ENCODE assay signal across 17 cellular contexts in the genomic region with DNA sequence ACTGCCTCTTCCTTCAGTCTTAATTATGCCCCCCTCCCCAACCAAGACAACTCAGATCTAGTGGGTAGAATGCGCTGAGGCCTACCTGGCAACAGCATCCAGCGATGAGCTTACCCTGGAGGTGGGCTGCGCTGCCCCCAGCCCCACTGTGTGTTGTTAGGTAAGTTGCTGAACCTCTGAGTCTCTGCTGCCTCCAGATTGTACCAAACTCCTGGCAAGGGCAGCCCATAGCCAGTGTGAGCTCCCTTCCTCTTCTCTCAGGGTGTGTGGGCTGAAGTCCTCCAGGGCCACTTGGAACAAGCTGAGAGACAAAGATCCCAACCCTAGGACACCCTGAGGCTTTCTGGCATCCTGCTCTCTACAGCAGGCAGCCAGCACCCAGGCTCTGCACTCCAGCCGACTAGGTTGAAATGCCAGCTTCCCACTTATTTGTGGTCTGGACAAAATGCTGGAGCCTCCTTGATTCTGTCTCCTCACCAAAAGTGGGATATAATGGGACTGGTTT.
DNase-seq lines count a peak whose midpoint lies in the region; TF ChIP-seq lines count a peak whose summit lies in the region.
"Had no signal": no experiment of that assay in that cellular context is flagged by ENCODE, and none has a peak within 500 bp of the region (broad histone marks: within the 10 kb centered on the region; RNA-seq: fewer than 3 reads in every experiment).

No MANE protein-coding gene starts in this region.

- no peaks in the 10 kb centered on the region for H3K27me3 Mint-ChIP-seq in mesothelial cell of epicardium (ENCODE audit: low read depth)
- H3K27me3 Mint-ChIP-seq in activated CD4-positive, alpha-beta T cell treated with anti-CD3 and anti-CD28 coated beads, Interleukin-2, amount 10 ng/mL, durations not matched to agents 24 days and 14 days, result no peaks in the 10 kb centered on the region
- H3K27me3 Mint-ChIP-seq: stimulated activated naive CD8-positive, alpha-beta T cell treated with anti-CD3 and anti-CD28 coated beads, Interleukin-15, Interleukin-2, amounts not matched to agents 100 ng/mL and 50 ng/mL, for 24 hours had no signal

- peaks cover 20% of the 10 kb centered on the region for H3K27me3 ChIP-seq in left ventricle myocardium inferior (ENCODE audit: low read depth)
- H3K27me3 ChIP-seq in WERI-Rb-1 (ENCODE audit: insufficient read depth, low read depth, severe bottlenecking), result no peaks in the 10 kb centered on the region
- H3K27me3 ChIP-seq: ascending aorta had no signal

- H3K36me3 Mint-ChIP-seq in mesothelial cell of epicardium, result no peaks in the 10 kb centered on the region
- no peaks in the 10 kb centered on the region for H3K36me3 Mint-ChIP-seq in activated CD4-positive, alpha-beta T cell treated with anti-CD3 and anti-CD28 coated beads, Interleukin-2, amount 10 ng/mL, durations not matched to agents 24 days and 14 days (ENCODE audit: low read depth)

- H3K9me3 ChIP-seq in left ventricle myocardium inferior (replicated peaks) (no peaks in the 10 kb centered on the region), WERI-Rb-1 (ENCODE audit: severe bottlenecking) (no peaks in the 10 kb centered on the region)
- H3K9me3 ChIP-seq: ascending aorta had no signal

- no peak overlapping the region for H3K4me3 Mint-ChIP-seq in mesothelial cell of epicardium
- no peak overlapping the region for H3K4me3 Mint-ChIP-seq in activated CD4-positive, alpha-beta T cell treated with anti-CD3 and anti-CD28 coated beads, Interleukin-2, amount 10 ng/mL, durations not matched to agents 24 days and 14 days
- H3K4me3 Mint-ChIP-seq: stimulated activated naive CD8-positive, alpha-beta T cell treated with anti-CD3 and anti-CD28 coated beads, Interleukin-15, Interleukin-2, amounts not matched to agents 100 ng/mL and 50 ng/mL, for 24 hours had no signal

- no peaks in the 10 kb centered on the region for H3K36me3 ChIP-seq in left ventricle myocardium inferior
- H3K36me3 ChIP-seq in WERI-Rb-1, result no peaks in the 10 kb centered on the region
- H3K36me3 ChIP-seq: ascending aorta had no signal

- intact Hi-C loops in cardiac septum (cut with DNase I), result loop anchor here (5.0 kb wide), 1 partner anchor 53 kb away; no protein-coding TSS in a partner anchor
- intact Hi-C loops in left ventricle myocardium inferior (cut with micrococcal nuclease), result no loop called here
- intact Hi-C loops in activated CD4-positive, alpha-beta T cell treated with anti-CD3 and anti-CD28 coated beads, Interleukin-2, amount 10 ng/mL, durations not matched to agents 24 days and 14 days (cut with micrococcal nuclease), result no loop called here

- peaks cover 39% of the 10 kb centered on the region for H3K4me1 ChIP-seq in left ventricle myocardium inferior

- H3K4me3 ChIP-seq in left ventricle myocardium inferior (no peak overlapping the region), WERI-Rb-1 (ENCODE audit: low read depth, low read length) (no peak overlapping the region)
- H3K4me3 ChIP-seq: ascending aorta had no signal

- TF ChIP-seq CTCF in left ventricle myocardium inferior (IDR thresholded peaks at IDR 0.05; ENCODE audit: borderline replicate concordance) (no peak), WERI-Rb-1 (IDR thresholded peaks at IDR 0.05; ENCODE audit: low read depth, low read length) (no peak), mesothelial cell of epicardium (IDR thresholded peaks at IDR 0.05; ENCODE audit: unreplicated experiment) (no peak)

- DNase-seq in cardiac septum (ENCODE audit: low spot score) (peak; percentile 68), left ventricle myocardium inferior (no peak), WERI-Rb-1 (no peak), mesothelial cell of epicardium (ENCODE audit: low spot score in 2 of 2, unreplicated experiment in 2 of 2) (peak in 1 of 2 experiments; percentile 34), ureter (ENCODE audit: low spot score) (peak; percentile 32)
- DNase-seq in effector CD4-positive, alpha-beta T cell, result no peak
- no peak for DNase-seq in stimulated activated CD4-positive, alpha-beta T cell treated with anti-CD3 and anti-CD28 coated beads, Interleukin-4, amount 100 ng/mL, for 24 hours
- no peak for DNase-seq in activated CD4-positive, alpha-beta T cell treated with anti-CD3 and anti-CD28 coated beads, Interleukin-2, amount 10 ng/mL, durations not matched to agents 24 days and 14 days
- DNase-seq: Calu3; cortex of kidney; glutamatergic neuron; NCI-H1417 treated with DMSO at 0.1 percent for 48 hours; NCI-H226; stimulated activated CD4-positive, alpha-beta T cell treated with anti-CD3 and anti-CD28 coated beads, Interleukin-12 subunit alpha, Interleukin-12 subunit beta, amount 100 ng/mL, for 4 hours had no signal

- H3K4me1 Mint-ChIP-seq in mesothelial cell of epicardium, result peaks cover 36% of the 10 kb centered on the region
- H3K4me1 Mint-ChIP-seq in activated CD4-positive, alpha-beta T cell treated with anti-CD3 and anti-CD28 coated beads, Interleukin-2, amount 10 ng/mL, durations not matched to agents 24 days and 14 days, result no peaks in the 10 kb centered on the region

- H3K9me3 Mint-ChIP-seq in mesothelial cell of epicardium, result peaks cover 9% of the 10 kb centered on the region
- no peaks in the 10 kb centered on the region for H3K9me3 Mint-ChIP-seq in activated CD4-positive, alpha-beta T cell treated with anti-CD3 and anti-CD28 coated beads, Interleukin-2, amount 10 ng/mL, durations not matched to agents 24 days and 14 days
- H3K9me3 Mint-ChIP-seq: activated T-helper 2 cell treated with anti-CD3 and anti-CD28 coated beads, Interferon-gamma antibody, Interleukin-2, Interleukin-4, amounts not matched to agents 10 μg/mL and 5 μg/mL and 100 μg/mL, durations not matched to agents 14 hours and 24 hours and 36 hours; stimulated activated naive CD8-positive, alpha-beta T cell treated with anti-CD3 and anti-CD28 coated beads, Interleukin-15, Interleukin-2, amounts not matched to agents 100 ng/mL and 50 ng/mL, for 24 hours had no signal

- peak overlapping the region; percentile 48 for H3K27ac Mint-ChIP-seq in mesothelial cell of epicardium
- H3K27ac Mint-ChIP-seq in activated CD4-positive, alpha-beta T cell treated with anti-CD3 and anti-CD28 coated beads, Interleukin-2, amount 10 ng/mL, durations not matched to agents 24 days and 14 days, result no peak overlapping the region
- H3K27ac Mint-ChIP-seq: activated T-helper 2 cell treated with anti-CD3 and anti-CD28 coated beads, Interferon-gamma antibody, Interleukin-2, Interleukin-4, amounts not matched to agents 10 μg/mL and 5 μg/mL and 100 μg/mL, durations not matched to agents 14 hours and 24 hours and 36 hours; stimulated activated naive CD8-positive, alpha-beta T cell treated with anti-CD3 and anti-CD28 coated beads, Interleukin-15, Interleukin-2, amounts not matched to agents 100 ng/mL and 50 ng/mL, for 24 hours had no signal

- no peak overlapping the region for H3K27ac ChIP-seq in left ventricle myocardium inferior (replicated peaks)
- H3K27ac ChIP-seq in WERI-Rb-1, result peak overlapping the region; percentile 50
- H3K27ac ChIP-seq: ascending aorta had no signal

Comparison
In these comparisons a context has a peak if more than half of its experiments do, and no peak if none do; other contexts are left out.
1. DNase-seq: peak in cardiac septum (single experiment) and ureter (single experiment); none in left ventricle myocardium inferior (single experiment), WERI-Rb-1 (single experiment), effector CD4-positive, alpha-beta T cell (single experiment), stimulated activated CD4-positive, alpha-beta T cell treated with anti-CD3 and anti-CD28 coated beads, Interleukin-4, amount 100 ng/mL, for 24 hours (single experiment) and activated CD4-positive, alpha-beta T cell treated with anti-CD3 and anti-CD28 coated beads, Interleukin-2, amount 10 ng/mL, durations not matched to agents 24 days and 14 days (single experiment).